Comparison of ENCODE assay signal across 9 cellular contexts in the genomic region with DNA sequence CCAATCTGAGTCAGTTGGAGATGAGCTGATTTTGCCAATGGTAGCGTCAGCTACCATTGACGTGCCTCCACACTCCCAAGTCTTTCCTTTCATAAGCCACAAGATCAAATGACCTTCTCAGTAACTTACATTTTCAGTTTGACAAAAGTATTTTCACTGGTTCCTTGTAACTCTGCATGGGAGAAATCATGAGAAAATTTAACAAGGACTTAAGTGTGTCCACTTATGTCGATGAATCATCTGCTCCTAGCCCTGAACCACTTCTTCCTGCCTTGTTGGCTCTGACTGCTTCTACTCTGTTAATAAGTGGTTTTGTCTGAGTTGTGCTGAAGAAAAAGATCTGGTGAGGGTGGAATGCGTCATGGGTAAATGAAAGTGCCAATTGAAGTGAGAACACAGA.
A peak's percentile ranks its signal among the peaks of the same experiment; 100 is the strongest.
DNase-seq lines count a peak whose midpoint lies in the region; ATAC-seq and TF ChIP-seq lines count a peak whose summit lies in the region.
"Had no signal": no experiment of that assay in that cellular context is flagged by ENCODE, and none has a peak within 500 bp of the region (broad histone marks: within the 10 kb centered on the region; RNA-seq: fewer than 3 reads in every experiment).

No MANE protein-coding gene starts in this region.

- H3K4me3 Mint-ChIP-seq in activated naive CD4-positive, alpha-beta T cell treated with anti-CD3 and anti-CD28 coated beads for 36 hours = no peak overlapping the region
- no peak overlapping the region for H3K4me3 Mint-ChIP-seq in activated naive CD4-positive, alpha-beta T cell treated with anti-CD3 and anti-CD28 coated beads, Interleukin-2, amount 10 ng/mL, durations not matched to agents 7 days and 5 days
- H3K4me3 Mint-ChIP-seq in chondrocyte (ENCODE audit: unreplicated experiment) = no peak overlapping the region
- H3K4me3 Mint-ChIP-seq in stimulated activated naive CD8-positive, alpha-beta T cell treated with anti-CD3 and anti-CD28 coated beads, Interleukin-15, Interleukin-2, amounts not matched to agents 100 ng/mL and 50 ng/mL, for 24 hours = peak overlapping the region; percentile 12

- intact Hi-C loops in activated naive CD4-positive, alpha-beta T cell treated with anti-CD3 and anti-CD28 coated beads for 36 hours (cut with micrococcal nuclease) = no loop called here

- DNase-seq in activated naive CD4-positive, alpha-beta T cell treated with anti-CD3 and anti-CD28 coated beads for 36 hours = peak; percentile 22
- DNase-seq in activated naive CD4-positive, alpha-beta T cell treated with anti-CD3 and anti-CD28 coated beads, Interleukin-2, amount 10 ng/mL, durations not matched to agents 7 days and 5 days = no peak
- DNase-seq in chondrocyte (ENCODE audit: low spot score) = no peak
- no peak for DNase-seq in NCI-H1417 (lab: John Stamatoyannopoulos, UW)
- no peak for DNase-seq in SK-N-DZ (ENCODE audit: low spot score)
- DNase-seq in cerebellar cortex (ENCODE audit: low spot score) = no peak
- DNase-seq: DND-41 had no signal

- peaks cover 23% of the 10 kb centered on the region for H3K4me1 Mint-ChIP-seq in activated naive CD4-positive, alpha-beta T cell treated with anti-CD3 and anti-CD28 coated beads for 36 hours (ENCODE audit: low read depth)
- H3K4me1 Mint-ChIP-seq in activated naive CD4-positive, alpha-beta T cell treated with anti-CD3 and anti-CD28 coated beads, Interleukin-2, amount 10 ng/mL, durations not matched to agents 7 days and 5 days = peaks cover 10% of the 10 kb centered on the region
- peaks cover 25% of the 10 kb centered on the region for H3K4me1 Mint-ChIP-seq in chondrocyte (ENCODE audit: low read depth)
- H3K4me1 Mint-ChIP-seq in stimulated activated naive CD8-positive, alpha-beta T cell treated with anti-CD3 and anti-CD28 coated beads, Interleukin-15, Interleukin-2, amounts not matched to agents 100 ng/mL and 50 ng/mL, for 24 hours (ENCODE audit: low read depth) = peaks cover 49% of the 10 kb centered on the region

- H3K27me3 Mint-ChIP-seq in activated naive CD4-positive, alpha-beta T cell treated with anti-CD3 and anti-CD28 coated beads for 36 hours (ENCODE audit: low read depth) = no peaks in the 10 kb centered on the region
- H3K27me3 Mint-ChIP-seq in activated naive CD4-positive, alpha-beta T cell treated with anti-CD3 and anti-CD28 coated beads, Interleukin-2, amount 10 ng/mL, durations not matched to agents 7 days and 5 days = no peaks in the 10 kb centered on the region
- no peaks in the 10 kb centered on the region for H3K27me3 Mint-ChIP-seq in chondrocyte (ENCODE audit: low read depth)
- H3K27me3 Mint-ChIP-seq in stimulated activated naive CD8-positive, alpha-beta T cell treated with anti-CD3 and anti-CD28 coated beads, Interleukin-15, Interleukin-2, amounts not matched to agents 100 ng/mL and 50 ng/mL, for 24 hours = no peaks in the 10 kb centered on the region

- TF ChIP-seq CTCF in chondrocyte (IDR thresholded peaks at IDR 0.05) = no peak

- CTCF ChIA-PET in activated naive CD4-positive, alpha-beta T cell treated with anti-CD3 and anti-CD28 coated beads for 36 hours (lab: Charles Lee) = interaction anchor here (0.9 kb wide), 1 partner anchor 275 kb away, joined by 3 read pairs; no protein-coding TSS in a partner anchor
- CTCF ChIA-PET in activated naive CD4-positive, alpha-beta T cell treated with anti-CD3 and anti-CD28 coated beads, Interleukin-2, amount 10 ng/mL, durations not matched to agents 7 days and 5 days (lab: Charles Lee) = interaction anchor here (1.4 to 1.6 kb wide), 2 partner anchors 101 to 275 kb away, joined by 3 to 4 read pairs; partner anchors contain the start of gene NFKBIZ

- H3K9me3 Mint-ChIP-seq in activated naive CD4-positive, alpha-beta T cell treated with anti-CD3 and anti-CD28 coated beads for 36 hours = peaks cover 3% of the 10 kb centered on the region
- peaks cover 1% of the 10 kb centered on the region for H3K9me3 Mint-ChIP-seq in activated naive CD4-positive, alpha-beta T cell treated with anti-CD3 and anti-CD28 coated beads, Interleukin-2, amount 10 ng/mL, durations not matched to agents 7 days and 5 days
- H3K9me3 Mint-ChIP-seq in chondrocyte (ENCODE audit: low read depth) = no peaks in the 10 kb centered on the region
- peaks cover 11% of the 10 kb centered on the region for H3K9me3 Mint-ChIP-seq in stimulated activated naive CD8-positive, alpha-beta T cell treated with anti-CD3 and anti-CD28 coated beads, Interleukin-15, Interleukin-2, amounts not matched to agents 100 ng/mL and 50 ng/mL, for 24 hours

- no peaks in the 10 kb centered on the region for H3K36me3 Mint-ChIP-seq in activated naive CD4-positive, alpha-beta T cell treated with anti-CD3 and anti-CD28 coated beads for 36 hours (ENCODE audit: low read depth)
- no peaks in the 10 kb centered on the region for H3K36me3 Mint-ChIP-seq in activated naive CD4-positive, alpha-beta T cell treated with anti-CD3 and anti-CD28 coated beads, Interleukin-2, amount 10 ng/mL, durations not matched to agents 7 days and 5 days
- H3K36me3 Mint-ChIP-seq in chondrocyte (ENCODE audit: low read depth) = no peaks in the 10 kb centered on the region
- H3K36me3 Mint-ChIP-seq in stimulated activated naive CD8-positive, alpha-beta T cell treated with anti-CD3 and anti-CD28 coated beads, Interleukin-15, Interleukin-2, amounts not matched to agents 100 ng/mL and 50 ng/mL, for 24 hours (ENCODE audit: low read depth) = peaks cover 8% of the 10 kb centered on the region

- peak; percentile 83 for ATAC-seq in HG03196 (IDR thresholded peaks at IDR 0.05; ENCODE audit: unreplicated experiment)

- no peak overlapping the region for H3K27ac Mint-ChIP-seq in activated naive CD4-positive, alpha-beta T cell treated with anti-CD3 and anti-CD28 coated beads for 36 hours
- no peak overlapping the region for H3K27ac Mint-ChIP-seq in activated naive CD4-positive, alpha-beta T cell treated with anti-CD3 and anti-CD28 coated beads, Interleukin-2, amount 10 ng/mL, durations not matched to agents 7 days and 5 days
- peak overlapping the region; percentile 68 for H3K27ac Mint-ChIP-seq in chondrocyte (ENCODE audit: unreplicated experiment)
- H3K27ac Mint-ChIP-seq in stimulated activated naive CD8-positive, alpha-beta T cell treated with anti-CD3 and anti-CD28 coated beads, Interleukin-15, Interleukin-2, amounts not matched to agents 100 ng/mL and 50 ng/mL, for 24 hours = peak overlapping the region; percentile 84

Comparison
In these comparisons a context has a peak if more than half of its experiments do, and no peak if none do; other contexts are left out.
1. H3K27ac Mint-ChIP-seq: peak in chondrocyte (single experiment) and stimulated activated naive CD8-positive, alpha-beta T cell treated with anti-CD3 and anti-CD28 coated beads, Interleukin-15, Interleukin-2, amounts not matched to agents 100 ng/mL and 50 ng/mL, for 24 hours (single experiment); none in activated naive CD4-positive, alpha-beta T cell treated with anti-CD3 and anti-CD28 coated beads for 36 hours (single experiment) and activated naive CD4-positive, alpha-beta T cell treated with anti-CD3 and anti-CD28 coated beads, Interleukin-2, amount 10 ng/mL, durations not matched to agents 7 days and 5 days (single experiment).